In the genomic region with DNA sequence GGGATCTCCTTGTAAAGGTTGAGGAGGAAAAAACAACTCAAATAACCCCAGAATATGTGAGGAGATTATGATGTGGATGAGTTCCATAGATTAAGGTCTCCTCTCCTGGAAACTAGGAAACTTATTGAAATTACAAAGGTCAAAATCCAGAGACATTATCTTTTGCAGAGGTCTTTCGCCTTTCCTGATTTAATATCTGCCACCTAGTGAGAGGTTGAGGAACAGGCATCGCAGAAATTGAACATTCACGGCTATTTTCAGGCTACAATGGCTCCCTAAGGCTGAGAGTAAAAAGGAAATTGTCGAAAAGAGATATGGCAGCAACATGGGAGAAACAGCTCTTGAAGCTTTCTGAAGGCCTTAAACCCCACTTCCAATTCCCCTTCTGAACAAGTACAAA, we compare ENCODE assay signal across 12 cellular contexts.
DNase-seq lines count a peak whose midpoint lies in the region; ATAC-seq, FAIRE-seq and TF ChIP-seq lines count a peak whose summit lies in the region.
"Had no signal": no experiment of that assay in that cellular context is flagged by ENCODE, and none has a peak within 500 bp of the region (broad histone marks: within the 10 kb centered on the region; RNA-seq: fewer than 3 reads in every experiment).

No MANE protein-coding gene starts in this region.

- POLR2A ChIA-PET in HEK293T (lab: Yijun Ruan, JAX) (no interaction called here), HepG2 (lab: Yijun Ruan, JAX) (no interaction called here)

- TF ChIP-seq CTCF in C4-2B (conservative IDR thresholded peaks at IDR 0.05) (peak; percentile 59), HepG2 (CRISPR knock-in tag; IDR thresholded peaks at IDR 0.05) (no peak), foreskin keratinocyte (conservative IDR thresholded peaks at IDR 0.05) (no peak)

- H3K4me1 ChIP-seq in HepG2 (ENCODE audit: insufficient read depth, low read length) = peaks cover 35% of the 10 kb centered on the region
- no peaks in the 10 kb centered on the region for H3K4me1 ChIP-seq in foreskin keratinocyte
- H3K4me1 ChIP-seq: gastrocnemius medialis had no signal

- no peaks in the 10 kb centered on the region for H3K4me1 Mint-ChIP-seq in activated T-cell treated with anti-CD3 and anti-CD28 coated beads, Interleukin-2, amount 50 U/mL, for 24 hours (ENCODE audit: low read depth)
- no peaks in the 10 kb centered on the region for H3K4me1 Mint-ChIP-seq in activated T-helper 1 cell treated with anti-CD3 and anti-CD28 coated beads, Interleukin-12 subunit alpha, Interleukin-12 subunit beta, Interleukin-2, Interleukin-4 antibody, amounts not matched to agents 30 ng/mL and 10 ng/mL and 1 ng/mL, durations not matched to agents 14 hours and 24 hours and 36 hours (ENCODE audit: low read depth)
- H3K4me1 Mint-ChIP-seq: central memory CD8-positive, alpha-beta T cell; memory B cell had no signal

- no TSS peak for BruUV-seq in HepG2 (replicated peaks; lab: Mats Ljungman, UMichigan)

- no peak overlapping the region for H3K9ac ChIP-seq in HepG2 (ENCODE audit: insufficient read depth, low read depth, low read length)

- no peak overlapping the region for H2AFZ ChIP-seq in HepG2 (ENCODE audit: low read length)

- intact Hi-C loops in HepG2 (cut with micrococcal nuclease; ENCODE audit: unreplicated experiment) = loop anchor here (1.0 to 10.0 kb wide), 5 partner anchors 20 to 734 kb away; a partner anchor contains a TSS
- intact Hi-C loops in activated T-helper 1 cell treated with anti-CD3 and anti-CD28 coated beads, Interleukin-12 subunit alpha, Interleukin-12 subunit beta, Interleukin-2, Interleukin-4 antibody, amounts not matched to agents 30 ng/mL and 10 ng/mL and 1 ng/mL, durations not matched to agents 14 hours and 24 hours and 36 hours (cut with micrococcal nuclease) = no loop called here

- no peak overlapping the region for H3K4me3 ChIP-seq in HepG2 (replicated peaks in 1 of 3; ENCODE audit: insufficient read depth in 1 of 3, low read depth in 2 of 3, low read length in 3 of 3)
- H3K4me3 ChIP-seq: gastrocnemius medialis had no signal

- no peaks in the 10 kb centered on the region for H3K36me3 ChIP-seq in HepG2 (replicated peaks in 1 of 2; ENCODE audit: control insufficient read depth in 1 of 2, insufficient read depth in 2 of 2, low read length in 2 of 2)
- H3K36me3 ChIP-seq: gastrocnemius medialis had no signal

- H3K9me3 Mint-ChIP-seq in activated T-cell treated with anti-CD3 and anti-CD28 coated beads, Interleukin-2, amount 50 U/mL, for 24 hours = no peaks in the 10 kb centered on the region
- no peaks in the 10 kb centered on the region for H3K9me3 Mint-ChIP-seq in activated T-helper 1 cell treated with anti-CD3 and anti-CD28 coated beads, Interleukin-12 subunit alpha, Interleukin-12 subunit beta, Interleukin-2, Interleukin-4 antibody, amounts not matched to agents 30 ng/mL and 10 ng/mL and 1 ng/mL, durations not matched to agents 14 hours and 24 hours and 36 hours
- H3K9me3 Mint-ChIP-seq: central memory CD8-positive, alpha-beta T cell had no signal

- DNase-seq in HEK293T (ENCODE audit: extremely low spot score) (peak; percentile 6), SHP77 treated with DMSO at 0.1 percent for 48 hours (lab: John Stamatoyannopoulos, UW) (peak; percentile 38), HepG2 (ENCODE audit: low spot score) (no peak), foreskin keratinocyte (no peak)
- no peak for DNase-seq in activated T-cell treated with anti-CD3 and anti-CD28 coated beads, Interleukin-2, amount 50 U/mL, for 24 hours
- no peak for DNase-seq in activated T-helper 1 cell treated with anti-CD3 and anti-CD28 coated beads, Interleukin-12 subunit alpha, Interleukin-12 subunit beta, Interleukin-2, Interleukin-4 antibody, amounts not matched to agents 30 ng/mL and 10 ng/mL and 1 ng/mL, durations not matched to agents 14 hours and 24 hours and 36 hours (ENCODE audit: low spot score)
- DNase-seq: gastrocnemius medialis, T-helper 2 cell had no signal

- no peak overlapping the region for H3K27ac Mint-ChIP-seq in activated T-cell treated with anti-CD3 and anti-CD28 coated beads, Interleukin-2, amount 50 U/mL, for 24 hours
- H3K27ac Mint-ChIP-seq in activated T-helper 1 cell treated with anti-CD3 and anti-CD28 coated beads, Interleukin-12 subunit alpha, Interleukin-12 subunit beta, Interleukin-2, Interleukin-4 antibody, amounts not matched to agents 30 ng/mL and 10 ng/mL and 1 ng/mL, durations not matched to agents 14 hours and 24 hours and 36 hours = no peak overlapping the region
- H3K27ac Mint-ChIP-seq: memory B cell had no signal

- H3K9me3 ChIP-seq in HepG2 (ENCODE audit: low read length) = no peaks in the 10 kb centered on the region
- H3K9me3 ChIP-seq: gastrocnemius medialis had no signal

- no peaks in the 10 kb centered on the region for H3K79me2 ChIP-seq in HepG2 (ENCODE audit: insufficient read depth, low read length)

- ATAC-seq in HepG2 = no peak
- ATAC-seq in foreskin keratinocyte = no peak
- no peak for ATAC-seq in GM21576 (IDR thresholded peaks at IDR 0.05; ENCODE audit: unreplicated experiment)
- ATAC-seq: gastrocnemius medialis had no signal

- H3K4me3 Mint-ChIP-seq in activated T-cell treated with anti-CD3 and anti-CD28 coated beads, Interleukin-2, amount 50 U/mL, for 24 hours = no peak overlapping the region
- no peak overlapping the region for H3K4me3 Mint-ChIP-seq in activated T-helper 1 cell treated with anti-CD3 and anti-CD28 coated beads, Interleukin-12 subunit alpha, Interleukin-12 subunit beta, Interleukin-2, Interleukin-4 antibody, amounts not matched to agents 30 ng/mL and 10 ng/mL and 1 ng/mL, durations not matched to agents 14 hours and 24 hours and 36 hours
- H3K4me3 Mint-ChIP-seq: central memory CD8-positive, alpha-beta T cell; memory B cell had no signal

- no peak for FAIRE-seq in HepG2 (lab: Jason Lieb, UNC)

- H3K36me3 Mint-ChIP-seq in activated T-cell treated with anti-CD3 and anti-CD28 coated beads, Interleukin-2, amount 50 U/mL, for 24 hours (ENCODE audit: low read depth) = no peaks in the 10 kb centered on the region
- H3K36me3 Mint-ChIP-seq in activated T-helper 1 cell treated with anti-CD3 and anti-CD28 coated beads, Interleukin-12 subunit alpha, Interleukin-12 subunit beta, Interleukin-2, Interleukin-4 antibody, amounts not matched to agents 30 ng/mL and 10 ng/mL and 1 ng/mL, durations not matched to agents 14 hours and 24 hours and 36 hours (ENCODE audit: low read depth) = no peaks in the 10 kb centered on the region
- H3K36me3 Mint-ChIP-seq: memory B cell had no signal

- no peaks in the 10 kb centered on the region for H4K20me1 ChIP-seq in HepG2 (ENCODE audit: insufficient read depth, low read length)

- TF ChIP-seq RAD21 in HepG2 (CRISPR knock-in tag; IDR thresholded peaks at IDR 0.05) = no peak

- H3K27me3 Mint-ChIP-seq in activated T-cell treated with anti-CD3 and anti-CD28 coated beads, Interleukin-2, amount 50 U/mL, for 24 hours = peaks cover 5% of the 10 kb centered on the region
- H3K27me3 Mint-ChIP-seq in activated T-helper 1 cell treated with anti-CD3 and anti-CD28 coated beads, Interleukin-12 subunit alpha, Interleukin-12 subunit beta, Interleukin-2, Interleukin-4 antibody, amounts not matched to agents 30 ng/mL and 10 ng/mL and 1 ng/mL, durations not matched to agents 14 hours and 24 hours and 36 hours (ENCODE audit: insufficient read depth) = peaks cover 3% of the 10 kb centered on the region

- 92% methylated on average over 4 of the region's 4 CpGs for WGBS in HepG2 (ENCODE audit: low lambda C conversion rate)

- CTCF ChIA-PET in HEK293T (lab: Yijun Ruan, JAX) = interaction anchor here (0.8 kb wide), 1 partner anchor 15 kb away, joined by 3 read pairs; no protein-coding TSS in a partner anchor
- CTCF ChIA-PET in HepG2 (lab: Yijun Ruan, JAX; ENCODE audit: low intra/inter-chr PET ratio, low total read pairs) = no interaction called here

- H3K27ac ChIP-seq in C4-2B = no peak overlapping the region
- H3K27ac ChIP-seq in HepG2 (ENCODE audit: extremely low read length, insufficient read depth, low read length) = peak overlapping the region; percentile 59
- H3K27ac ChIP-seq in foreskin keratinocyte = no peak overlapping the region
- H3K27ac ChIP-seq: gastrocnemius medialis had no signal

- no peaks in the 10 kb centered on the region for H3K27me3 ChIP-seq in HepG2 (ENCODE audit: control insufficient read depth in 1 of 2, insufficient read depth in 2 of 2, low read length in 2 of 2)
- H3K27me3 ChIP-seq in foreskin keratinocyte = no peaks in the 10 kb centered on the region
- H3K27me3 ChIP-seq: gastrocnemius medialis had no signal

- TF ChIP-seq EP300 in HepG2 (IDR thresholded peaks at IDR 0.05; ENCODE audit: low read depth in 2 of 2, low read length in 2 of 2) (no peak), HepG2 (CRISPR knock-in tag; IDR thresholded peaks at IDR 0.05; ENCODE audit: borderline replicate concordance) (no peak)

- in situ Hi-C loops in HepG2 (cut with HindIII; ENCODE audit: extremely low pct_ligation_motif_present, low pct_unique_long_range_greater_than_20kb) = loop anchor here (10.0 kb wide), 1 partner anchor 363 kb away; no protein-coding TSS in a partner anchor

- TF ChIP-seq POLR2A in HepG2 (IDR thresholded peaks at IDR 0.05; ENCODE audit: insufficient read depth in 1 of 2, low read depth in 2 of 2, low read length in 2 of 2) = no peak

- no peak overlapping the region for H3K4me2 ChIP-seq in HepG2 (ENCODE audit: low read depth, low read length)

TF ChIP-seq in HEK293T, 16 proteins besides CTCF, POLR2A, EP300 and RAD21:
- TF ChIP-seq TARDBP (IDR thresholded peaks at IDR 0.05) (no peak), CTBP1 (IDR thresholded peaks at IDR 0.05; ENCODE audit: borderline replicate concordance) (no peak), L3MBTL2 (conservative IDR thresholded peaks at IDR 0.05) (no peak), SP1 (IDR thresholded peaks at IDR 0.05) (no peak), BHLHE40 (IDR thresholded peaks at IDR 0.05; ENCODE audit: borderline replicate concordance) (no peak), ZNF384 (IDR thresholded peaks at IDR 0.05) (no peak), ARNT (IDR thresholded peaks at IDR 0.05) (no peak), FOXK2 (IDR thresholded peaks at IDR 0.05) (no peak), FOXA1 (IDR thresholded peaks at IDR 0.05) (no peak), HDGF (IDR thresholded peaks at IDR 0.05; ENCODE audit: borderline replicate concordance) (no peak)

TF ChIP-seq in HepG2, 621 proteins besides CTCF, POLR2A, EP300 and RAD21:
- TF ChIP-seq HNRNPK (IDR thresholded peaks at IDR 0.05; ENCODE audit: low read depth, low read length, poor library complexity, severe bottlenecking) (peak; percentile 29), ZNF605 (CRISPR knock-in tag; IDR thresholded peaks at IDR 0.05) (no peak)

Comparison
In these comparisons a context has a peak if more than half of its experiments do, and no peak if none do; other contexts are left out.
1. DNase-seq: peak in HEK293T (single experiment) and SHP77 treated with DMSO at 0.1 percent for 48 hours (single experiment); none in HepG2 (single experiment), activated T-cell treated with anti-CD3 and anti-CD28 coated beads, Interleukin-2, amount 50 U/mL, for 24 hours (single experiment), activated T-helper 1 cell treated with anti-CD3 and anti-CD28 coated beads, Interleukin-12 subunit alpha, Interleukin-12 subunit beta, Interleukin-2, Interleukin-4 antibody, amounts not matched to agents 30 ng/mL and 10 ng/mL and 1 ng/mL, durations not matched to agents 14 hours and 24 hours and 36 hours (single experiment) and foreskin keratinocyte (0 of 2).